1 cellular context compared by ENCODE assay signal in the genomic region with DNA sequence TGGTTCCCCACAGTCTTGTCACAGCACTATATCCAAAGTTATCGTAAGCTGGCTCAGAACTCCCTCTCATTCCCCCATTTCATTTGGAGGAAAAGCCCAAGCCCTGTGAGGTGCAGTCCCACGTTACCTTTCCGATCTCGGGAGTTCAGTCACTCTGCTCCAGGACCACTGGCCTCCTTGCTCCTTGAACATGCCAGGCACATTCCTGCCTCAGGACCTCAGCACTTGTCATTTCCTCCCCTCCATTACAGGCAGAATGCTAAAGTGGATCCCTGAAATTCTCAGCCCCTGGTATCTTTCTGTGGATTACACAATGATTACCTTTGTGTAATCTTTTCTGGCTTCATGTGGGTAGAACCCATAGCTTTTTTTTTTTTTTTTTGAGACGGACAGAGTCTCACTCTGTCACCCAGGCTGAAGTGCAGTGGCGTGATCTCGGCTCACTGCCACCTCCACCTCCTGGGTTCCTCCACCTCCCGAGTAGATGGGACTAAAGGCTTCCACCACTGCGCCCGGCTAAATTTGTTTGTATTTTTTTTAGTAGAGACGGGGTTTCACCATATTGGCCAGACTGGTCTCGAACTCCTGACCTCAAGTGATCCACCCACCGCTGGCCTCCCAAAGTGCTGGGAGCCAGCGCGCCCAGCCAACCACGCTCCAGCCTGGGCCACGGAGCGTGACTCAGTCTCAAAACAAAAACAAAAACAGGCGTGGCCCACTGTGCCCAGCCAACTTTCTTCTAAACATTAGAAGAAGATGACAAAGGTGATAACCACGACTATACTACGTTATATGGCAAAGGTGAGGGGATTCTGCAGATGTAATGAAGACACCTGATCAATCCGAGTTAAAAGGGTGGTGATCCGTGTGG.
TF ChIP-seq lines count a peak whose summit lies in the region.

No MANE protein-coding gene starts in this region.

TF ChIP-seq in GM12878, 131 proteins besides CTCF, POLR2A, EP300 and RAD21:
- no peak for TF ChIP-seq MTA2 (IDR thresholded peaks at IDR 0.05; ENCODE audit: low read depth)
- TF ChIP-seq BHLHE40 (IDR thresholded peaks at IDR 0.05; ENCODE audit: borderline replicate concordance in 1 of 2, low read depth in 2 of 2, low read length in 1 of 2): peak in 1 of 2 experiments; percentile 6; a peak in 1 of 4 replicates
- TF ChIP-seq PAX5 (IDR thresholded peaks at IDR 0.05; ENCODE audit: borderline replicate concordance, low read depth, low read length): peak; percentile 83
